14 cellular contexts compared by ENCODE assay signal in the genomic region with DNA sequence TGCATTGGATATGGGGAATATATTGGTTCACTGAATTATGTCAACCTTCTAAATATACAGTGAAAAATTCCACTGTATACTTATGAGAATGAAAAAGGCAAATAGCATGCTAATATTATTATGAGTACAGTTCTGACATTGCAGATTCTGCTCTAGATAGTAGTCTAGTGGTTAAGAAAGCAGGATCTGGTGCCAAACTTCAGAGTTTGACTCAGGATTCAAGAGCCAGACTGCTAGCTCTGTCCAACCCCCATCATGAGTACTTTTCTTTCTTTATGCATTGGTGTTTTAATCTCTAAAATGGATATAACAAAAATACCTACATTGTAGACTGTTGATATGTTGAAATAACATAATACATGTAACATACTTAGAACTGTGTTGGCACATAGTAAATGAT. TPM values are rescaled to one million over a fixed set of nuclear protein-coding genes. Genes with fewer than 3 reads are reported as not detected.
A peak's percentile ranks its signal among the peaks of the same experiment; 100 is the strongest.
DNase-seq lines count a peak whose midpoint lies in the region; ATAC-seq and TF ChIP-seq lines count a peak whose summit lies in the region.
"Had no signal": no experiment of that assay in that cellular context is flagged by ENCODE, and none has a peak within 500 bp of the region (broad histone marks: within the 10 kb centered on the region; RNA-seq: fewer than 3 reads in every experiment).

No MANE protein-coding gene starts in this region.

- H3K9ac ChIP-seq in SK-N-MC (ENCODE audit: insufficient read length), result peak overlapping the region; percentile 51

- peak; percentile 47 for DNase-seq in AG09319 (ENCODE audit: extremely low read depth, low read depth)
- DNase-seq in SK-N-MC (ENCODE audit: low read depth, low spot score), result peak; percentile 98
- peak; percentile 91 for DNase-seq in fibroblast of peridontal ligament (ENCODE audit: extremely low read depth)
- DNase-seq in osteocyte (ENCODE audit: extremely low spot score, unreplicated experiment), result no peak
- DNase-seq in NCI-H1436 treated with DMSO at 0.1 percent for 48 hours (lab: John Stamatoyannopoulos, UW), result no peak
- DNase-seq in activated T-cell treated with anti-CD3 and anti-CD28 coated beads, Interleukin-2, amount 50 U/mL, for 4 hours, result no peak
- DNase-seq in NCI-H446 (lab: John Stamatoyannopoulos, UW), result no peak
- DNase-seq: activated CD4-positive, alpha-beta T cell treated with anti-CD3 and anti-CD28 coated beads, Interleukin-2, amount 10 ng/mL, durations not matched to agents 24 days and 14 days; CD8-positive, alpha-beta T cell; stimulated activated naive B cell treated with anti-CD40 and anti-IgM and Interleukin-4, amounts not matched to agents 10 μg/mL and 1 μg/mL and 100 μg/mL, for 72 hours had no signal

- H3K9me3 Mint-ChIP-seq in osteocyte (ENCODE audit: unreplicated experiment), result peaks cover 42% of the 10 kb centered on the region
- H3K9me3 Mint-ChIP-seq in activated T-cell treated with anti-CD3 and anti-CD28 coated beads, Interleukin-2, amount 50 U/mL, for 4 hours, result no peaks in the 10 kb centered on the region
- H3K9me3 Mint-ChIP-seq: activated CD4-positive, alpha-beta T cell treated with anti-CD3 and anti-CD28 coated beads, Interleukin-2, amount 10 ng/mL, durations not matched to agents 24 days and 14 days had no signal

- no peak for ATAC-seq in HG03097 (IDR thresholded peaks at IDR 0.05; ENCODE audit: low FRiP score, unreplicated experiment)
- ATAC-seq in activated T-cell treated with anti-CD3 and anti-CD28 coated beads, Interleukin-2, amount 50 U/mL, for 4 hours, result no peak
- ATAC-seq: CD8-positive, alpha-beta T cell; esophagus mucosa; stimulated activated naive B cell treated with anti-CD40 and anti-IgM and Interleukin-4, amounts not matched to agents 10 μg/mL and 1 μg/mL and 100 μg/mL, for 72 hours had no signal

- H3K27ac Mint-ChIP-seq in osteocyte (ENCODE audit: unreplicated experiment), result peak overlapping the region; percentile 74
- H3K27ac Mint-ChIP-seq: activated CD4-positive, alpha-beta T cell treated with anti-CD3 and anti-CD28 coated beads, Interleukin-2, amount 10 ng/mL, durations not matched to agents 24 days and 14 days; activated naive CD8-positive, alpha-beta T cell; CD8-positive, alpha-beta T cell; memory B cell; stimulated activated naive B cell treated with anti-CD40 and anti-IgM and Interleukin-4, amounts not matched to agents 10 μg/mL and 1 μg/mL and 100 μg/mL, for 72 hours had no signal

- H3K27ac ChIP-seq in SK-N-MC, result peak overlapping the region; percentile 98

- peaks cover 20% of the 10 kb centered on the region; the same call in 1 of the 2 replicates for H3K9me3 ChIP-seq in SK-N-MC (ENCODE audit: low read depth, low read length)

- no peaks in the 10 kb centered on the region for H3K27me3 Mint-ChIP-seq in osteocyte (ENCODE audit: unreplicated experiment)
- no peaks in the 10 kb centered on the region for H3K27me3 Mint-ChIP-seq in activated T-cell treated with anti-CD3 and anti-CD28 coated beads, Interleukin-2, amount 50 U/mL, for 4 hours (ENCODE audit: low read depth)
- H3K27me3 Mint-ChIP-seq: memory B cell; stimulated activated naive B cell treated with anti-CD40 and anti-IgM and Interleukin-4, amounts not matched to agents 10 μg/mL and 1 μg/mL and 100 μg/mL, for 72 hours had no signal

- H3K36me3 Mint-ChIP-seq in osteocyte (ENCODE audit: unreplicated experiment), result peaks cover 5% of the 10 kb centered on the region
- H3K36me3 Mint-ChIP-seq in activated T-cell treated with anti-CD3 and anti-CD28 coated beads, Interleukin-2, amount 50 U/mL, for 4 hours (ENCODE audit: insufficient read depth), result no peaks in the 10 kb centered on the region
- H3K36me3 Mint-ChIP-seq: activated naive CD8-positive, alpha-beta T cell; CD8-positive, alpha-beta T cell; memory B cell; stimulated activated naive B cell treated with anti-CD40 and anti-IgM and Interleukin-4, amounts not matched to agents 10 μg/mL and 1 μg/mL and 100 μg/mL, for 72 hours had no signal

- peak overlapping the region; percentile 68 for H3K4me3 ChIP-seq in SK-N-MC

- TF ChIP-seq CTCF in AG09319 (IDR thresholded peaks at IDR 0.05; ENCODE audit: low read depth, low read length) (no peak), osteocyte (IDR thresholded peaks at IDR 0.05) (no peak)

- H3K4me3 Mint-ChIP-seq in osteocyte (ENCODE audit: unreplicated experiment), result no peak overlapping the region
- H3K4me3 Mint-ChIP-seq in activated T-cell treated with anti-CD3 and anti-CD28 coated beads, Interleukin-2, amount 50 U/mL, for 4 hours, result no peak overlapping the region
- H3K4me3 Mint-ChIP-seq: activated CD4-positive, alpha-beta T cell treated with anti-CD3 and anti-CD28 coated beads, Interleukin-2, amount 10 ng/mL, durations not matched to agents 24 days and 14 days; activated naive CD8-positive, alpha-beta T cell; CD8-positive, alpha-beta T cell; memory B cell; stimulated activated naive B cell treated with anti-CD40 and anti-IgM and Interleukin-4, amounts not matched to agents 10 μg/mL and 1 μg/mL and 100 μg/mL, for 72 hours had no signal

- H3K4me1 Mint-ChIP-seq in osteocyte (ENCODE audit: unreplicated experiment), result peaks cover 37% of the 10 kb centered on the region
- H3K4me1 Mint-ChIP-seq in activated T-cell treated with anti-CD3 and anti-CD28 coated beads, Interleukin-2, amount 50 U/mL, for 4 hours (ENCODE audit: low read depth), result no peaks in the 10 kb centered on the region
- H3K4me1 Mint-ChIP-seq: activated CD4-positive, alpha-beta T cell treated with anti-CD3 and anti-CD28 coated beads, Interleukin-2, amount 10 ng/mL, durations not matched to agents 24 days and 14 days; memory B cell; stimulated activated naive B cell treated with anti-CD40 and anti-IgM and Interleukin-4, amounts not matched to agents 10 μg/mL and 1 μg/mL and 100 μg/mL, for 72 hours had no signal

- H3K36me3 ChIP-seq in SK-N-MC (ENCODE audit: insufficient read depth, low read length), result peaks cover 12% of the 10 kb centered on the region; the same call in 1 of the 2 replicates

RNA-seq across cellular contexts. Expression of gene PLSCR4, which starts 57.3 kb away (rescaled TPM):
- 43.4 and 44.3 TPM in 2 replicates for total RNA-seq in osteocyte
- total RNA-seq in activated T-cell treated with anti-CD3 and anti-CD28 coated beads, Interleukin-2, amount 50 U/mL, for 4 hours, result under 1 TPM in 1 of 3 donors, not detected in 2; 0.24 TPM
- total RNA-seq: activated CD4-positive, alpha-beta T cell treated with anti-CD3 and anti-CD28 coated beads, Interleukin-2, amount 10 ng/mL, durations not matched to agents 24 days and 14 days; CD8-positive, alpha-beta T cell had no signal

Comparison
In these comparisons a context has a peak if more than half of its experiments do, and no peak if none do; other contexts are left out.
1. DNase-seq: peak in AG09319 (single experiment), SK-N-MC (single experiment) and fibroblast of peridontal ligament (single experiment); none in osteocyte (single experiment), NCI-H1436 treated with DMSO at 0.1 percent for 48 hours (single experiment), activated T-cell treated with anti-CD3 and anti-CD28 coated beads, Interleukin-2, amount 50 U/mL, for 4 hours (single experiment) and NCI-H446 (0 of 2).
2. RNA of gene PLSCR4, which starts 57.3 kb away (total RNA-seq): 43.4 to 44.3 TPM in osteocyte; 0.24 TPM in activated T-cell treated with anti-CD3 and anti-CD28 coated beads, Interleukin-2, amount 50 U/mL, for 4 hours; every median in the first group is over 10 times any median in the second.